Comparison of ENCODE assay signal across 23 cellular contexts in the genomic region with DNA sequence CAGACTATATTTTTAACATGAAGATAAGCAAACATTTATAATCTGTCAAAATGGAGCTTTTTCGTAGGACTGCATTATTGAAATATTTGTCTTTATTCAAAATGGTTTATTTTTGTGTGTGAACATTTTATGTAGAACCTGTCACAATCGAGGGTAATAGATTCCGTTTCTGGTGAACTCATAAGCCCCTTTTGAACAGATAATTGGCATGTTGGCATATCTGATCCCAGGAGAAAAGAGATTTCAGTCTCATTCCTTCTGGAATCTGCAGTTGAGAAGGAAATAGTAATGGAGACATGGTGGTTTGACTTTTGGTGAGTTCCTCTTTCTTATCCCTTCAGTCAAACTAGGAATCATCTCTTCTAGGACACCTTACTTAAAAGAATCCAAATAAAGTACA.
"Had no signal": no experiment of that assay in that cellular context is flagged by ENCODE, and none has a peak within 500 bp of the region (broad histone marks: within the 10 kb centered on the region; RNA-seq: fewer than 3 reads in every experiment).

No MANE protein-coding gene starts in this region.

- H2AFZ ChIP-seq: hepatocyte had no signal

- H3K4me3 ChIP-seq: hepatocyte, lung, pancreas, right lobe of liver, spleen, testis, tibial nerve, upper lobe of right lung, vagina had no signal

- H3K79me2 ChIP-seq: hepatocyte had no signal

- ATAC-seq: effector memory CD8-positive, alpha-beta T cell; left cardiac atrium; left ventricle myocardium superior; natural killer cell treated with Interleukin-12 subunit alpha and Interleukin-12 subunit beta and Interleukin-15 and Interleukin-18, amount 100 ng/mL, for 72 hours; pancreas; stimulated activated naive CD8-positive, alpha-beta T cell treated with anti-CD3 and anti-CD28 coated beads, Interleukin-15, amount 100 ng/mL, for 72 hours; upper lobe of right lung had no signal

- H3K9me3 Mint-ChIP-seq: dendritic cell treated with granulocyte-macrophage colony-stimulating factor and Interleukin-4, amounts not matched to agents 40 ng/mL and 50 ng/mL, for 4 days; stimulated activated naive B cell treated with anti-CD40 and anti-IgM and Interleukin-4, amounts not matched to agents 10 μg/mL and 1 μg/mL and 100 μg/mL, for 72 hours had no signal

- H3K4me2 ChIP-seq: hepatocyte had no signal

- H3K9me3 ChIP-seq: pancreas, right lobe of liver, spleen, testis, tibial nerve, upper lobe of right lung, vagina had no signal

- H3K4me1 Mint-ChIP-seq: stimulated activated naive CD8-positive, alpha-beta T cell treated with anti-CD3 and anti-CD28 coated beads, Interleukin-15, amount 100 ng/mL, for 72 hours had no signal

- H3K4me3 Mint-ChIP-seq: dendritic cell treated with granulocyte-macrophage colony-stimulating factor and Interleukin-4, amounts not matched to agents 40 ng/mL and 50 ng/mL, for 4 days; effector memory CD8-positive, alpha-beta T cell; natural killer cell treated with Interleukin-12 subunit alpha and Interleukin-12 subunit beta and Interleukin-15 and Interleukin-18, amount 100 ng/mL, for 72 hours; stimulated activated naive B cell treated with anti-CD40 and anti-IgM and Interleukin-4, amounts not matched to agents 10 μg/mL and 1 μg/mL and 100 μg/mL, for 72 hours; stimulated activated naive CD8-positive, alpha-beta T cell treated with anti-CD3 and anti-CD28 coated beads, Interleukin-15, amount 100 ng/mL, for 72 hours had no signal

- H3K27ac Mint-ChIP-seq: dendritic cell treated with granulocyte-macrophage colony-stimulating factor and Interleukin-4, amounts not matched to agents 40 ng/mL and 50 ng/mL, for 4 days; effector memory CD8-positive, alpha-beta T cell; stimulated activated naive B cell treated with anti-CD40 and anti-IgM and Interleukin-4, amounts not matched to agents 10 μg/mL and 1 μg/mL and 100 μg/mL, for 72 hours had no signal

- DNase-seq: effector memory CD8-positive, alpha-beta T cell; foreskin melanocyte; head of caudate nucleus; kidney; left cardiac atrium; left ventricle myocardium superior; midbrain; occipital lobe; pancreas; right lobe of liver; spleen; stimulated activated CD4-positive, alpha-beta T cell treated with anti-CD3 and anti-CD28 coated beads, Interleukin-15, amount 100 ng/mL, for 24 hours; stimulated activated naive B cell treated with anti-CD40 and anti-IgM and Interleukin-4, amounts not matched to agents 10 μg/mL and 1 μg/mL and 100 μg/mL, for 72 hours; stimulated activated naive CD8-positive, alpha-beta T cell treated with anti-CD3 and anti-CD28 coated beads, Interleukin-15, amount 100 ng/mL, for 72 hours; testis; upper lobe of right lung had no signal

- H3K27me3 Mint-ChIP-seq: dendritic cell treated with granulocyte-macrophage colony-stimulating factor and Interleukin-4, amounts not matched to agents 40 ng/mL and 50 ng/mL, for 4 days; effector memory CD8-positive, alpha-beta T cell; natural killer cell treated with Interleukin-12 subunit alpha and Interleukin-12 subunit beta and Interleukin-15 and Interleukin-18, amount 100 ng/mL, for 72 hours; progenitor cell of endocrine pancreas; stimulated activated naive B cell treated with anti-CD40 and anti-IgM and Interleukin-4, amounts not matched to agents 10 μg/mL and 1 μg/mL and 100 μg/mL, for 72 hours; stimulated activated naive CD8-positive, alpha-beta T cell treated with anti-CD3 and anti-CD28 coated beads, Interleukin-15, amount 100 ng/mL, for 72 hours had no signal

- H3K27ac ChIP-seq: hepatocyte, pancreas, right lobe of liver, spleen, testis, tibial nerve, upper lobe of right lung, vagina had no signal

- H3K36me3 ChIP-seq: pancreas, right lobe of liver, spleen, tibial nerve, upper lobe of right lung, vagina had no signal

- H3K4me1 ChIP-seq: pancreas, spleen, testis, tibial nerve, upper lobe of right lung, vagina had no signal

- H3K36me3 Mint-ChIP-seq: natural killer cell treated with Interleukin-12 subunit alpha and Interleukin-12 subunit beta and Interleukin-15 and Interleukin-18, amount 100 ng/mL, for 72 hours; stimulated activated naive B cell treated with anti-CD40 and anti-IgM and Interleukin-4, amounts not matched to agents 10 μg/mL and 1 μg/mL and 100 μg/mL, for 72 hours had no signal

- H3K27me3 ChIP-seq: hepatocyte, pancreas, right lobe of liver, spleen, testis, tibial nerve, upper lobe of right lung, vagina had no signal

- FAIRE-seq: kidney, pancreas had no signal
